In genomic region chr2:226978300-226978699, GRCh38 we compare ENCODE assay signal across 21 cellular contexts.
A peak's percentile ranks its signal among the peaks of the same experiment; 100 is the strongest.
DNase-seq lines count a peak whose midpoint lies in the region; ATAC-seq and TF ChIP-seq lines count a peak whose summit lies in the region.
"Had no signal": no experiment of that assay in that cellular context is flagged by ENCODE, and none has a peak within 500 bp of the region (broad histone marks: within the 10 kb centered on the region; RNA-seq: fewer than 3 reads in every experiment).

No MANE protein-coding gene starts in this region.

- H3K9me2 ChIP-seq in MM.1S (replicated peaks; ENCODE audit: insufficient read depth, low read length), result no peaks in the 10 kb centered on the region

- no peak overlapping the region for H3K9ac ChIP-seq in MM.1S (ENCODE audit: low read length)

- no peaks in the 10 kb centered on the region for H3K27me3 Mint-ChIP-seq in activated naive CD4-positive, alpha-beta T cell treated with anti-CD3 and anti-CD28 coated beads, Interleukin-2, amount 10 ng/mL, durations not matched to agents 7 days and 5 days
- no peaks in the 10 kb centered on the region for H3K27me3 Mint-ChIP-seq in mesothelial cell of epicardium (ENCODE audit: low read depth)
- H3K27me3 Mint-ChIP-seq: B cell; CD4-positive, CD25-positive, alpha-beta regulatory T cell had no signal

- CTCF ChIA-PET in activated naive CD4-positive, alpha-beta T cell treated with anti-CD3 and anti-CD28 coated beads, Interleukin-2, amount 10 ng/mL, durations not matched to agents 7 days and 5 days (lab: Charles Lee), result interaction anchor here (1.3 kb wide), 1 partner anchor 64 kb away, joined by 3 read pairs; no protein-coding TSS in a partner anchor

- no peak overlapping the region for H3K4me3 Mint-ChIP-seq in activated naive CD4-positive, alpha-beta T cell treated with anti-CD3 and anti-CD28 coated beads, Interleukin-2, amount 10 ng/mL, durations not matched to agents 7 days and 5 days
- H3K4me3 Mint-ChIP-seq in mesothelial cell of epicardium, result no peak overlapping the region
- H3K4me3 Mint-ChIP-seq: B cell; CD4-positive, CD25-positive, alpha-beta regulatory T cell had no signal

- H3K27ac ChIP-seq in angular gyrus (ENCODE audit: low read depth, low read length), result peak overlapping the region; percentile 22
- no peak overlapping the region for H3K27ac ChIP-seq in MM.1S (ENCODE audit: low read length)

- H3F3A ChIP-seq in MM.1S (ENCODE audit: insufficient read depth, low read length), result no peaks in the 10 kb centered on the region

- H3K9me3 Mint-ChIP-seq in activated naive CD4-positive, alpha-beta T cell treated with anti-CD3 and anti-CD28 coated beads, Interleukin-2, amount 10 ng/mL, durations not matched to agents 7 days and 5 days, result no peaks in the 10 kb centered on the region
- no peaks in the 10 kb centered on the region for H3K9me3 Mint-ChIP-seq in mesothelial cell of epicardium
- H3K9me3 Mint-ChIP-seq: CD4-positive, CD25-positive, alpha-beta regulatory T cell had no signal

- peaks cover 5% of the 10 kb centered on the region; the same call in 1 of the 2 replicates for H3K79me2 ChIP-seq in MM.1S (ENCODE audit: low read length)

- H3K27me3 ChIP-seq in MM.1S (replicated peaks; ENCODE audit: insufficient read depth, low read length), result no peaks in the 10 kb centered on the region
- H3K27me3 ChIP-seq: SJSA1 had no signal

- no peaks in the 10 kb centered on the region for H3K9me3 ChIP-seq in MM.1S (replicated peaks; ENCODE audit: insufficient read depth, low read length)
- H3K9me3 ChIP-seq: HAP-1, SJSA1 had no signal

- no peak for DNase-seq in activated naive CD4-positive, alpha-beta T cell treated with anti-CD3 and anti-CD28 coated beads, Interleukin-2, amount 10 ng/mL, durations not matched to agents 7 days and 5 days
- no peak for DNase-seq in activated naive CD4-positive, alpha-beta T cell treated with anti-CD3 and anti-CD28 coated beads, Interleukin-2, amount 50 U/mL, for 16 hours
- DNase-seq in mesothelial cell of epicardium (ENCODE audit: low spot score in 2 of 2, unreplicated experiment in 2 of 2) (no peak), NCI-H526 (lab: John Stamatoyannopoulos, UW) (no peak), MM.1S (no peak), Kasumi-1 (lab: John Stamatoyannopoulos, UW) (no peak)
- DNase-seq: 8988T, DMS 273 treated with DMSO at 0.1 percent for 48 hours, GDM1, KG1, NCI-H1436 treated with DMSO at 0.1 percent for 48 hours, NCI-H2029, NCI-H345, NCI-H524 treated with DMSO at 0.1 percent for 48 hours had no signal

- ATAC-seq in GM19035 (IDR thresholded peaks at IDR 0.05; ENCODE audit: unreplicated experiment), result no peak
- ATAC-seq: Panc1 had no signal

- H3K4me3 ChIP-seq in MM.1S (ENCODE audit: low read length), result no peak overlapping the region
- H3K4me3 ChIP-seq: HAP-1, SJSA1 had no signal

- peaks cover 34% of the 10 kb centered on the region for H3K4me1 Mint-ChIP-seq in activated naive CD4-positive, alpha-beta T cell treated with anti-CD3 and anti-CD28 coated beads, Interleukin-2, amount 10 ng/mL, durations not matched to agents 7 days and 5 days
- H3K4me1 Mint-ChIP-seq in mesothelial cell of epicardium, result peaks cover 24% of the 10 kb centered on the region

- H3K36me3 ChIP-seq in MM.1S (replicated peaks; ENCODE audit: insufficient read depth, low read length), result no peaks in the 10 kb centered on the region
- H3K36me3 ChIP-seq: HAP-1, SJSA1 had no signal

- H2AFZ ChIP-seq in MM.1S (ENCODE audit: low read length), result no peak overlapping the region

- H3K36me3 Mint-ChIP-seq in activated naive CD4-positive, alpha-beta T cell treated with anti-CD3 and anti-CD28 coated beads, Interleukin-2, amount 10 ng/mL, durations not matched to agents 7 days and 5 days, result peaks cover 7% of the 10 kb centered on the region
- H3K36me3 Mint-ChIP-seq in mesothelial cell of epicardium, result peaks cover 4% of the 10 kb centered on the region

- H3K27ac Mint-ChIP-seq in activated naive CD4-positive, alpha-beta T cell treated with anti-CD3 and anti-CD28 coated beads, Interleukin-2, amount 10 ng/mL, durations not matched to agents 7 days and 5 days, result peak overlapping the region; percentile 4
- H3K27ac Mint-ChIP-seq in mesothelial cell of epicardium, result peak overlapping the region; percentile 17
- H3K27ac Mint-ChIP-seq: B cell had no signal

- no peak overlapping the region for H3K4me2 ChIP-seq in MM.1S (ENCODE audit: low read depth, low read length)

- TF ChIP-seq CTCF in mesothelial cell of epicardium (IDR thresholded peaks at IDR 0.05; ENCODE audit: unreplicated experiment), result no peak
- no peak for TF ChIP-seq CTCF in MM.1S (IDR thresholded peaks at IDR 0.05; ENCODE audit: low read length)

- H4K20me1 ChIP-seq in MM.1S (ENCODE audit: insufficient read depth, low read length), result no peaks in the 10 kb centered on the region

- H3K4me1 ChIP-seq in MM.1S (ENCODE audit: low read length), result peaks cover 10% of the 10 kb centered on the region; the same call in 1 of the 2 replicates
